9 cellular contexts compared by ENCODE assay signal in the genomic region with DNA sequence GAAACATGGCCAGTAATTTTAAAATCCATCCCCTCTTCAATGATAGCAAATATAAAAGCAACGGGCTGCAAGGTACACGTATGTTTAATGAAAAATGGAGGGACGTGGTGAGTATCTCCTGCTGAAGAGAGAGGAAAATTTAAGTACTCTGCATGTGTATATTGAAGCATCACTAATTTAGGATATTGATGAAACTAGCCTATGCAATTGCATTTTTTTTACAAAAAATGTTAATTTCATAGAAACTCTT. TPM values are rescaled to one million over a fixed set of nuclear protein-coding genes. Genes with fewer than 3 reads are reported as not detected.
DNase-seq lines count a peak whose midpoint lies in the region; ATAC-seq, FAIRE-seq and TF ChIP-seq lines count a peak whose summit lies in the region.
"Had no signal": no experiment of that assay in that cellular context is flagged by ENCODE, and none has a peak within 500 bp of the region (broad histone marks: within the 10 kb centered on the region; RNA-seq: fewer than 3 reads in every experiment).

No MANE protein-coding gene starts in this region.

- H3K27ac Mint-ChIP-seq in CD4-positive, alpha-beta memory T cell: no peak overlapping the region
- H3K27ac Mint-ChIP-seq: T-helper 2 cell treated with Interferon-gamma antibody and Interleukin-4, amounts not matched to agents 5 μg/mL and 100 μg/mL, for 36 hours had no signal

- no peak for DNase-seq in CD4-positive, alpha-beta memory T cell
- DNase-seq in esophagus muscularis mucosa (ENCODE audit: extremely low spot score) (no peak), pancreas (no peak)
- no peak for DNase-seq in activated T-cell treated with anti-CD3 and anti-CD28 coated beads, Interleukin-2, amount 50 U/mL, for 48 hours

- no peak for FAIRE-seq in pancreas (lab: Jason Lieb, UNC)

- intact Hi-C loops in CD4-positive, alpha-beta memory T cell (cut with micrococcal nuclease): loop anchor here (1.0 to 5.0 kb wide), 3 partner anchors 23 to 132 kb away; partner anchors contain the start of gene PLCB1
- intact Hi-C loops in esophagus muscularis mucosa (cut with DNase I) (no loop called here), pancreas (cut with DNase I) (no loop called here)

- TF ChIP-seq EP300 in esophagus muscularis mucosa (IDR thresholded peaks at IDR 0.05): no peak

- H3K9me2 ChIP-seq in OCI-LY1 (ENCODE audit: low read depth, low read length): no peaks in the 10 kb centered on the region

- no peak for TF ChIP-seq POLR2A in esophagus muscularis mucosa (IDR thresholded peaks at IDR 0.05; ENCODE audit: low read depth)

- H3K4me1 ChIP-seq in CD4-positive, alpha-beta memory T cell (ENCODE audit: insufficient read depth, low read length): peaks cover 52% of the 10 kb centered on the region
- H3K4me1 ChIP-seq in OCI-LY1 (ENCODE audit: insufficient read depth, low read length, severe bottlenecking) (peaks cover 50% of the 10 kb centered on the region), esophagus muscularis mucosa (peaks cover 11 to 49% (median 41%) of the 10 kb centered on the region in 4 donors), pancreas (peaks cover 0 to 8% (median 0%) of the 10 kb centered on the region in 3 donors)

- H2AFZ ChIP-seq in OCI-LY1 (ENCODE audit: low read length): no peak overlapping the region

- H3K9ac ChIP-seq in OCI-LY1 (ENCODE audit: low read length): peak overlapping the region; percentile 97

- peak overlapping the region; percentile 62 to 88 for H3K4me3 ChIP-seq in CD4-positive, alpha-beta memory T cell (ENCODE audit: low read length in 2 of 2)
- peak overlapping the region; percentile 94 for H3K4me3 ChIP-seq in OCI-LY1 (ENCODE audit: low read depth, low read length, poor library complexity, severe bottlenecking)
- H3K4me3 ChIP-seq in esophagus muscularis mucosa: peak overlapping the region; percentile 81 to 97 (median 91)
- H3K4me3 ChIP-seq in pancreas: peak overlapping the region in 2 of 4 donors; percentile 86 to 87

- H3F3A ChIP-seq in OCI-LY1 (ENCODE audit: insufficient read depth, low read length): no peaks in the 10 kb centered on the region

- no peak for TF ChIP-seq CTCF in OCI-LY1 (IDR thresholded peaks at IDR 0.05; ENCODE audit: low read length)
- TF ChIP-seq CTCF in esophagus muscularis mucosa (IDR thresholded peaks at IDR 0.05): no peak
- TF ChIP-seq CTCF in pancreas (IDR thresholded peaks at IDR 0.05): no peak

- peak overlapping the region; percentile 79 for H3K4me2 ChIP-seq in OCI-LY1 (ENCODE audit: low read length)

- no peak overlapping the region for H3K4me3 Mint-ChIP-seq in CD4-positive, alpha-beta memory T cell
- H3K4me3 Mint-ChIP-seq: T-helper 2 cell treated with Interferon-gamma antibody and Interleukin-4, amounts not matched to agents 5 μg/mL and 100 μg/mL, for 36 hours had no signal

- H3K27ac ChIP-seq in CD4-positive, alpha-beta memory T cell (ENCODE audit: low read depth, low read length): peak overlapping the region; percentile 82
- peak overlapping the region; percentile 91 for H3K27ac ChIP-seq in OCI-LY1 (ENCODE audit: low read depth, low read length, poor library complexity, severe bottlenecking)
- peak overlapping the region; percentile 94 to 99 (median 98) for H3K27ac ChIP-seq in esophagus muscularis mucosa (replicated peaks in 1 of 4)
- H3K27ac ChIP-seq in pancreas: peak overlapping the region; percentile 91 to 98 (median 98)

- H3K9me3 ChIP-seq in CD4-positive, alpha-beta memory T cell (ENCODE audit: control insufficient read depth in 1 of 2, low read length in 2 of 2): no peaks in the 10 kb centered on the region
- H3K9me3 ChIP-seq in OCI-LY1 (ENCODE audit: low read length): no peaks in the 10 kb centered on the region
- no peaks in the 10 kb centered on the region for H3K9me3 ChIP-seq in esophagus muscularis mucosa
- H3K9me3 ChIP-seq in pancreas: no peaks in the 10 kb centered on the region

- peaks cover 22 to 37% (median 28%) of the 10 kb centered on the region in 4 donors for H3K4me1 Mint-ChIP-seq in CD4-positive, alpha-beta memory T cell

- H3K9me3 Mint-ChIP-seq in CD4-positive, alpha-beta memory T cell: peaks cover 0 to 5% (median 0%) of the 10 kb centered on the region in 8 donors
- H3K9me3 Mint-ChIP-seq: T-helper 2 cell treated with Interferon-gamma antibody and Interleukin-4, amounts not matched to agents 5 μg/mL and 100 μg/mL, for 36 hours had no signal

- no peaks in the 10 kb centered on the region for H4K20me1 ChIP-seq in OCI-LY1 (ENCODE audit: insufficient read depth, low read length)

- peaks cover 37% of the 10 kb centered on the region for H3K79me2 ChIP-seq in OCI-LY1 (ENCODE audit: insufficient read depth, low read length)

- H3K27me3 ChIP-seq in CD4-positive, alpha-beta memory T cell (ENCODE audit: insufficient read depth, low read length): no peaks in the 10 kb centered on the region
- H3K27me3 ChIP-seq in OCI-LY1 (ENCODE audit: insufficient read depth, low read length) (no peaks in the 10 kb centered on the region), esophagus muscularis mucosa (no peaks in the 10 kb centered on the region), pancreas (no peaks in the 10 kb centered on the region)

- ATAC-seq in pancreas: no peak
- no peak for ATAC-seq in GM18520 (IDR thresholded peaks at IDR 0.05; ENCODE audit: unreplicated experiment)
- no peak for ATAC-seq in GM18861 (IDR thresholded peaks at IDR 0.05; ENCODE audit: unreplicated experiment)
- no peak for ATAC-seq in GM18868 (IDR thresholded peaks at IDR 0.05; ENCODE audit: unreplicated experiment)

- H3K36me3 ChIP-seq in CD4-positive, alpha-beta memory T cell (ENCODE audit: insufficient read depth, low read length): no peaks in the 10 kb centered on the region
- H3K36me3 ChIP-seq in OCI-LY1 (ENCODE audit: insufficient read depth, low read length): peaks cover 18% of the 10 kb centered on the region; the same call in 1 of the 2 replicates
- no peaks in the 10 kb centered on the region for H3K36me3 ChIP-seq in esophagus muscularis mucosa
- H3K36me3 ChIP-seq in pancreas: no peaks in the 10 kb centered on the region

- WGBS in esophagus muscularis mucosa: 0% methylated on average over 3 of the region's 3 CpGs
- 0 to 1% methylated on average over 3 of the region's 3 CpGs for WGBS in pancreas, 2 donors

- H3K27me3 Mint-ChIP-seq in CD4-positive, alpha-beta memory T cell: no peaks in the 10 kb centered on the region

- POLR2A ChIA-PET in CD4-positive, alpha-beta memory T cell (lab: Charles Lee; ENCODE audit: partially characterized antibody): interaction anchor here (0.7 to 2.9 kb wide), 13 partner anchors 9 to 702 kb away, joined by 3 to 13 read pairs (median 3); partner anchors contain the start of gene PLCB1

- CTCF ChIA-PET in CD4-positive, alpha-beta memory T cell (lab: Charles Lee; ENCODE audit: partially characterized antibody): interaction anchor here (1.1 to 2.6 kb wide), 4 partner anchors 11 to 702 kb away, joined by 3 to 17 read pairs (median 5); no protein-coding TSS in a partner anchor

- peaks cover 5 to 13% of the 10 kb centered on the region in 2 donors for H3K36me3 Mint-ChIP-seq in CD4-positive, alpha-beta memory T cell

RNA-seq across cellular contexts. Expression of gene TMX4, which starts 0.4 kb away (rescaled TPM):
- 10 to 100 TPM; 71.6 to 74.6 TPM for total RNA-seq in CD4-positive, alpha-beta memory T cell
- 10 to 100 TPM; 62.5 to 72.5 TPM for polyA plus RNA-seq in CD4-positive, alpha-beta memory T cell
- 10 to 100 TPM; 48.1 to 70.6 (median 56.9) TPM for total RNA-seq in esophagus muscularis mucosa
- total RNA-seq in pancreas: 10 to 100 TPM; 17.3 to 31.6 (median 26.1) TPM
- polyA plus RNA-seq in pancreas: 10 to 100 TPM in 1 of 2 donors, 1 to 10 TPM in 1; 5.6 to 18.9 TPM
